8 cellular contexts compared by ENCODE assay signal in genomic region chr2:169038338-169038757, GRCh38. TPM values are rescaled to one million over a fixed set of nuclear protein-coding genes. Genes with fewer than 3 reads are reported as not detected.
DNase-seq lines count a peak whose midpoint lies in the region; ATAC-seq, FAIRE-seq and TF ChIP-seq lines count a peak whose summit lies in the region.

No MANE protein-coding gene starts in this region.

- H3K36me3 ChIP-seq in ACC112 (ENCODE audit: insufficient read depth, low read length): no peaks in the 10 kb centered on the region
- H3K36me3 ChIP-seq in bronchial epithelial cell (ENCODE audit: control insufficient read depth, insufficient read depth, low read length): no peaks in the 10 kb centered on the region

- H3K4me1 ChIP-seq in ACC112 (ENCODE audit: control insufficient read depth, insufficient read depth, low read length, unreplicated experiment): peaks cover 22% of the 10 kb centered on the region

- H2AFZ ChIP-seq in ACC112 (ENCODE audit: low read length, unreplicated experiment): no peak overlapping the region

- FAIRE-seq in bronchial epithelial cell (lab: Jason Lieb, UNC): no peak

- H3K4me3 ChIP-seq in ACC112 (ENCODE audit: low read depth, low read length) (no peak overlapping the region), bronchial epithelial cell (ENCODE audit: low read depth, low read length) (no peak overlapping the region)

- no peaks in the 10 kb centered on the region for H3K27me3 ChIP-seq in ACC112 (ENCODE audit: insufficient read depth, low read length)
- no peaks in the 10 kb centered on the region for H3K27me3 ChIP-seq in bronchial epithelial cell (ENCODE audit: control insufficient read depth, insufficient read depth, low read length)

- DNase-seq in bronchial epithelial cell (ENCODE audit: low read depth): peak; percentile 96
- no peak for DNase-seq in NCI-H510A treated with DMSO at 0.1 percent for 48 hours (lab: John Stamatoyannopoulos, UW)
- DNase-seq in activated gamma-delta T cell treated with Interleukin-2 at 50 U/mL for 16 hours: no peak
- DNase-seq in stimulated activated CD8-positive, alpha-beta memory T cell treated with anti-CD3 and anti-CD28 coated beads, Interleukin-4, amount 100 ng/mL, for 48 hours: no peak
- no peak for DNase-seq in SW480 (ENCODE audit: low spot score)

- no peak for TF ChIP-seq CTCF in bronchial epithelial cell (IDR thresholded peaks at IDR 0.05; ENCODE audit: insufficient read depth, low read length, severe bottlenecking)

- peak; percentile 39 for ATAC-seq in GM19467 (IDR thresholded peaks at IDR 0.05; ENCODE audit: unreplicated experiment)
- peak; percentile 50 for ATAC-seq in HG03457 (IDR thresholded peaks at IDR 0.05; ENCODE audit: unreplicated experiment)

- peak overlapping the region; percentile 67 for H3K27ac ChIP-seq in ACC112 (ENCODE audit: low read depth, low read length)

- no peaks in the 10 kb centered on the region for H3K79me2 ChIP-seq in ACC112 (ENCODE audit: control insufficient read depth, insufficient read depth, low read length, unreplicated experiment)

RNA-seq across cellular contexts. Expression of gene ABCB11, which starts 7.2 kb away (rescaled TPM):
- total RNA-seq in bronchial epithelial cell: 0.26 TPM in 2 replicates

RNA-seq across cellular contexts. Expression of gene DHRS9, which starts 31.0 kb away (rescaled TPM):
- total RNA-seq in bronchial epithelial cell: 5.8 and 19.1 TPM in 2 replicates
